In the genomic region with DNA sequence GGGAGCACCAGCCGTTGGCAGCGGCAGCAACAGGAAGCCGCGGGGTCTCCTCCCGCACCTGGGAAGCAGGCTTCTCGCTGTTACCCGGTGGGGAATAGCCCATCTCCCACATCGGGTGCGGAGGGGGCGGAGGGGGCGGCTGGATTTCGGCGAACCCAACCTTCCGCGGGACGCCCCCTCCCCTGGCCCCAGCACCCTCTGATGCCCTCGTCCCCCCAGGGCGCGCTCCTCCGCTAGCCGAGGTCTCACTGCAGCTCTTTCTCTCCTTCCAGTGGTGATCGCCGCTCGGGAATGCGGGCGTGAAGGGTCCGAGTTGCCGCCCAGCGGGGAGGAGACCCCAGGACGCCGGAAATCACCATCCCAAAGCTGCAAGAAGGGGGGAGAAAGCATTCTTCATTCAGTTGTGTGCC, we compare ENCODE assay signal across 8 cellular contexts. TPM values are rescaled to one million over a fixed set of nuclear protein-coding genes. Genes with fewer than 3 reads are reported as not detected.
DNase-seq lines count a peak whose midpoint lies in the region; ATAC-seq and TF ChIP-seq lines count a peak whose summit lies in the region.

No MANE protein-coding gene starts in this region.

- peak overlapping the region; percentile 74 for H2AFZ ChIP-seq in PC-9

- peak overlapping the region; percentile 78 for H3K4me3 ChIP-seq in PC-9
- H3K4me3 ChIP-seq in muscle layer of duodenum (ENCODE audit: low read depth in 1 of 2, low read length in 2 of 2) = peak overlapping the region; percentile 81 to 87

- H3K27ac ChIP-seq in PC-9 = peak overlapping the region; percentile 21
- H3K27ac ChIP-seq in muscle layer of duodenum (ENCODE audit: low read length) = peak overlapping the region; percentile 87

- H3K4me1 ChIP-seq in PC-9 (replicated peaks; ENCODE audit: insufficient read depth) (peaks cover 41% of the 10 kb centered on the region), muscle layer of duodenum (ENCODE audit: control insufficient read depth in 1 of 2, insufficient read depth in 2 of 2, low read length in 2 of 2) (no peaks in the 10 kb centered on the region)

- H3K36me3 Mint-ChIP-seq in effector memory CD8-positive, alpha-beta T cell (ENCODE audit: insufficient read depth) = peaks cover 19% of the 10 kb centered on the region

- intact Hi-C loops in PC-9 (cut with micrococcal nuclease; ENCODE audit: unreplicated experiment) = loop anchor here (5.0 kb wide), 1 partner anchor 860 kb away; no protein-coding TSS in a partner anchor

- peaks cover 7 to 14% of the 10 kb centered on the region in 2 donors for H3K4me1 Mint-ChIP-seq in effector memory CD8-positive, alpha-beta T cell (ENCODE audit: low read depth in 2 of 2)

- no peaks in the 10 kb centered on the region for H3K27me3 ChIP-seq in PC-9 (ENCODE audit: insufficient read depth, low read depth)
- no peaks in the 10 kb centered on the region for H3K27me3 ChIP-seq in muscle layer of duodenum (ENCODE audit: low read depth, low read length)

- H3K27me3 Mint-ChIP-seq in effector memory CD8-positive, alpha-beta T cell = peaks cover 19 to 30% of the 10 kb centered on the region in 2 donors

- BruUV-seq in PC-9 (replicated peaks; lab: Mats Ljungman, UMichigan) = no TSS peak

- peak overlapping the region; percentile 84 for H3K4me2 ChIP-seq in PC-9

- H3F3A ChIP-seq in PC-9 (ENCODE audit: insufficient read depth, low read depth) = peaks cover 31% of the 10 kb centered on the region

- H3K79me2 ChIP-seq in PC-9 (ENCODE audit: low read depth) = peaks cover 36% of the 10 kb centered on the region

- DNase-seq in activated CD8-positive, alpha-beta memory T cell treated with anti-CD3 and anti-CD28 coated beads, Interleukin-2, amount 50 U/mL, for 48 hours = peak; percentile 75
- DNase-seq in activated CD8-positive, alpha-beta memory T cell treated with anti-CD3 and anti-CD28 coated beads, Interleukin-2, amount 50 U/mL, for 4 hours = no peak
- DNase-seq in PC-9 (no peak), NCI-H774 (lab: John Stamatoyannopoulos, UW) (no peak), NOMO-1 treated with DMSO at 0.1 percent for 48 hours (lab: John Stamatoyannopoulos, UW; ENCODE audit: unreplicated experiment) (no peak)
- DNase-seq in effector memory CD8-positive, alpha-beta T cell = no peak

- peak overlapping the region in 1 of 2 donors; percentile 75 for H3K27ac Mint-ChIP-seq in effector memory CD8-positive, alpha-beta T cell

- H3K9me3 Mint-ChIP-seq in effector memory CD8-positive, alpha-beta T cell = no peaks in the 10 kb centered on the region

- no peaks in the 10 kb centered on the region; the same call in 1 of the 2 replicates for H4K20me1 ChIP-seq in PC-9 (ENCODE audit: insufficient read depth)

- peak overlapping the region; percentile 88 to 90 for H3K4me3 Mint-ChIP-seq in effector memory CD8-positive, alpha-beta T cell

- no peak for TF ChIP-seq CTCF in PC-9 (conservative IDR thresholded peaks at IDR 0.05)

- ATAC-seq in effector memory CD8-positive, alpha-beta T cell (replicated peaks) = no peak
- no peak for ATAC-seq in GM18861 (IDR thresholded peaks at IDR 0.05; ENCODE audit: unreplicated experiment)

- H3K36me3 ChIP-seq in PC-9 (ENCODE audit: low read depth) = peaks cover 12% of the 10 kb centered on the region
- peaks cover 0 to 9% of the 10 kb centered on the region in 2 donors for H3K36me3 ChIP-seq in muscle layer of duodenum (ENCODE audit: control insufficient read depth in 1 of 2, insufficient read depth in 2 of 2, low read length in 2 of 2)

- H3K9me3 ChIP-seq in PC-9 (ENCODE audit: insufficient read depth, low read depth) (peaks cover 6% of the 10 kb centered on the region; the same call in 1 of the 2 replicates), muscle layer of duodenum (ENCODE audit: control insufficient read depth in 1 of 2, low read length in 2 of 2) (peaks cover 0 to 1% of the 10 kb centered on the region in 2 donors)

- POLR2A ChIA-PET in PC-9 (lab: Charles Lee; ENCODE audit: unreplicated experiment) = interaction anchor here (0.6 to 0.8 kb wide), 8 partner anchors 24 to 687 kb away, joined by 3 to 17 read pairs (median 5); no protein-coding TSS in a partner anchor

- no peaks in the 10 kb centered on the region for H3K9me2 ChIP-seq in PC-9 (ENCODE audit: insufficient read depth)

- CTCF ChIA-PET in PC-9 (lab: Charles Lee) = interaction anchor here (0.7 to 2.0 kb wide), 6 partner anchors 44 to 206 kb away, joined by 3 to 14 read pairs (median 4); no protein-coding TSS in a partner anchor

RNA-seq across cellular contexts. Expression of gene SAMD4A, which starts 0.3 kb away (rescaled TPM):
- 18.3 and 20.7 TPM in 2 replicates for total RNA-seq in PC-9 (2021)

RNA-seq across cellular contexts. Expression of gene CGRRF1, which starts 57.5 kb away (rescaled TPM):
- total RNA-seq in PC-9 (2021) = 10.3 and 11.3 TPM in 2 replicates
